ENCODE assay signal across 37 cellular contexts in genomic region chrX:111597967-111598366, GRCh38.
"Had no signal": no experiment of that assay in that cellular context is flagged by ENCODE, and none has a peak within 500 bp of the region (broad histone marks: within the 10 kb centered on the region; RNA-seq: fewer than 3 reads in every experiment).

No MANE protein-coding gene starts in this region.

- H3K9me3 ChIP-seq: ascending aorta, body of pancreas, breast epithelium had no signal

- H3K27me3 Mint-ChIP-seq: activated CD8-positive, alpha-beta memory T cell treated with anti-CD3 and anti-CD28 coated beads, Interleukin-2, amount 10 ng/mL, durations not matched to agents 7 days and 5 days; activated naive CD4-positive, alpha-beta T cell treated with anti-CD3 and anti-CD28 coated beads, Interleukin-2, amount 10 ng/mL, durations not matched to agents 7 days and 5 days; activated naive CD8-positive, alpha-beta T cell treated with anti-CD3 and anti-CD28 coated beads, Interleukin-2, amount 10 ng/mL, durations not matched to agents 7 days and 5 days had no signal

- H3K4me3 ChIP-seq: ascending aorta, body of pancreas, breast epithelium had no signal

- H3K4me1 ChIP-seq: ascending aorta, body of pancreas, breast epithelium had no signal

- H3K27me3 ChIP-seq: ascending aorta, body of pancreas, brain microvascular endothelial cell had no signal

- H3K36me3 ChIP-seq: ascending aorta, brain microvascular endothelial cell, breast epithelium, WERI-Rb-1 had no signal

- H3K4me3 Mint-ChIP-seq: activated CD4-positive, alpha-beta memory T cell treated with anti-CD3 and anti-CD28 coated beads, Interleukin-2, amount 10 ng/mL, durations not matched to agents 7 days and 5 days; activated CD4-positive, alpha-beta T cell treated with anti-CD3 and anti-CD28 coated beads for 36 hours; activated CD4-positive, alpha-beta T cell treated with anti-CD3 and anti-CD28 coated beads, Interleukin-2, amount 10 ng/mL, durations not matched to agents 7 days and 5 days; activated CD8-positive, alpha-beta memory T cell treated with anti-CD3 and anti-CD28 coated beads, Interleukin-2, amount 10 ng/mL, durations not matched to agents 7 days and 5 days; activated CD8-positive, alpha-beta T cell treated with anti-CD3 and anti-CD28 coated beads, Interleukin-2, amount 10 ng/mL, durations not matched to agents 7 days and 5 days; activated naive CD4-positive, alpha-beta T cell treated with anti-CD3 and anti-CD28 coated beads, Interleukin-2, amount 10 ng/mL, durations not matched to agents 7 days and 5 days; activated naive CD4-positive, alpha-beta T cell treated with anti-CD3 and anti-CD28 coated beads, Interleukin-2, amount 50 U/mL, for 24 hours; activated naive CD8-positive, alpha-beta T cell; activated naive CD8-positive, alpha-beta T cell treated with anti-CD3 and anti-CD28 coated beads, Interleukin-2, amount 10 ng/mL, durations not matched to agents 7 days and 5 days; activated naive CD8-positive, alpha-beta T cell treated with anti-CD3 and anti-CD28 coated beads, Interleukin-2, amount 50 U/mL, for 24 hours; activated T-cell treated with anti-CD3 and anti-CD28 coated beads, Interleukin-2, amount 50 U/mL, for 24 hours; T-helper 1 cell treated with Interleukin-12 subunit alpha and Interleukin-12 subunit beta and Interleukin-4 antibody, amounts not matched to agents 30 μg/mL and 1 μg/mL, for 36 hours; T-helper 2 cell treated with Interferon-gamma antibody and Interleukin-4, amounts not matched to agents 5 μg/mL and 100 μg/mL, for 36 hours; WTC11 had no signal

- H3K27ac Mint-ChIP-seq: activated CD4-positive, alpha-beta memory T cell treated with anti-CD3 and anti-CD28 coated beads, Interleukin-2, amount 10 ng/mL, durations not matched to agents 7 days and 5 days; activated CD4-positive, alpha-beta T cell treated with anti-CD3 and anti-CD28 coated beads for 36 hours; activated CD4-positive, alpha-beta T cell treated with anti-CD3 and anti-CD28 coated beads, Interleukin-2, amount 10 ng/mL, durations not matched to agents 7 days and 5 days; activated CD8-positive, alpha-beta memory T cell treated with anti-CD3 and anti-CD28 coated beads, Interleukin-2, amount 10 ng/mL, durations not matched to agents 7 days and 5 days; activated CD8-positive, alpha-beta T cell treated with anti-CD3 and anti-CD28 coated beads, Interleukin-2, amount 10 ng/mL, durations not matched to agents 7 days and 5 days; activated naive CD4-positive, alpha-beta T cell treated with anti-CD3 and anti-CD28 coated beads, Interleukin-2, amount 10 ng/mL, durations not matched to agents 7 days and 5 days; activated naive CD4-positive, alpha-beta T cell treated with anti-CD3 and anti-CD28 coated beads, Interleukin-2, amount 50 U/mL, for 24 hours; activated naive CD8-positive, alpha-beta T cell; activated naive CD8-positive, alpha-beta T cell treated with anti-CD3 and anti-CD28 coated beads, Interleukin-2, amount 10 ng/mL, durations not matched to agents 7 days and 5 days; activated naive CD8-positive, alpha-beta T cell treated with anti-CD3 and anti-CD28 coated beads, Interleukin-2, amount 50 U/mL, for 24 hours; activated T-cell treated with anti-CD3 and anti-CD28 coated beads, Interleukin-2, amount 50 U/mL, for 24 hours; activated T-helper 2 cell treated with anti-CD3 and anti-CD28 coated beads, Interferon-gamma antibody, Interleukin-2, Interleukin-4, amounts not matched to agents 10 μg/mL and 5 μg/mL and 100 μg/mL, durations not matched to agents 14 hours and 24 hours and 36 hours; T-helper 1 cell treated with Interleukin-12 subunit alpha and Interleukin-12 subunit beta and Interleukin-4 antibody, amounts not matched to agents 30 μg/mL and 1 μg/mL, for 36 hours; T-helper 2 cell treated with Interferon-gamma antibody and Interleukin-4, amounts not matched to agents 5 μg/mL and 100 μg/mL, for 36 hours; WTC11 had no signal

- H3K36me3 Mint-ChIP-seq: activated CD8-positive, alpha-beta memory T cell treated with anti-CD3 and anti-CD28 coated beads, Interleukin-2, amount 10 ng/mL, durations not matched to agents 7 days and 5 days; activated naive CD4-positive, alpha-beta T cell treated with anti-CD3 and anti-CD28 coated beads, Interleukin-2, amount 10 ng/mL, durations not matched to agents 7 days and 5 days; activated naive CD4-positive, alpha-beta T cell treated with anti-CD3 and anti-CD28 coated beads, Interleukin-2, amount 50 U/mL, for 24 hours; activated naive CD8-positive, alpha-beta T cell; activated naive CD8-positive, alpha-beta T cell treated with anti-CD3 and anti-CD28 coated beads, Interleukin-2, amount 10 ng/mL, durations not matched to agents 7 days and 5 days had no signal

- H3K9me3 Mint-ChIP-seq: activated CD4-positive, alpha-beta memory T cell treated with anti-CD3 and anti-CD28 coated beads, Interleukin-2, amount 10 ng/mL, durations not matched to agents 7 days and 5 days; activated CD4-positive, alpha-beta T cell treated with anti-CD3 and anti-CD28 coated beads, Interleukin-2, amount 10 ng/mL, durations not matched to agents 7 days and 5 days; activated naive CD4-positive, alpha-beta T cell treated with anti-CD3 and anti-CD28 coated beads, Interleukin-2, amount 10 ng/mL, durations not matched to agents 7 days and 5 days; activated naive CD4-positive, alpha-beta T cell treated with anti-CD3 and anti-CD28 coated beads, Interleukin-2, amount 50 U/mL, for 24 hours; activated naive CD8-positive, alpha-beta T cell treated with anti-CD3 and anti-CD28 coated beads, Interleukin-2, amount 10 ng/mL, durations not matched to agents 7 days and 5 days; activated naive CD8-positive, alpha-beta T cell treated with anti-CD3 and anti-CD28 coated beads, Interleukin-2, amount 50 U/mL, for 24 hours; activated T-cell treated with anti-CD3 and anti-CD28 coated beads, Interleukin-2, amount 50 U/mL, for 24 hours; activated T-helper 2 cell treated with anti-CD3 and anti-CD28 coated beads, Interferon-gamma antibody, Interleukin-2, Interleukin-4, amounts not matched to agents 10 μg/mL and 5 μg/mL and 100 μg/mL, durations not matched to agents 14 hours and 24 hours and 36 hours; T-helper 1 cell treated with Interleukin-12 subunit alpha and Interleukin-12 subunit beta and Interleukin-4 antibody, amounts not matched to agents 30 μg/mL and 1 μg/mL, for 36 hours; T-helper 2 cell treated with Interferon-gamma antibody and Interleukin-4, amounts not matched to agents 5 μg/mL and 100 μg/mL, for 36 hours; WTC11 had no signal

- H3K4me1 Mint-ChIP-seq: activated CD4-positive, alpha-beta memory T cell treated with anti-CD3 and anti-CD28 coated beads, Interleukin-2, amount 10 ng/mL, durations not matched to agents 7 days and 5 days; activated CD4-positive, alpha-beta T cell treated with anti-CD3 and anti-CD28 coated beads for 36 hours; activated CD4-positive, alpha-beta T cell treated with anti-CD3 and anti-CD28 coated beads, Interleukin-2, amount 10 ng/mL, durations not matched to agents 7 days and 5 days; activated CD8-positive, alpha-beta memory T cell treated with anti-CD3 and anti-CD28 coated beads, Interleukin-2, amount 10 ng/mL, durations not matched to agents 7 days and 5 days; activated naive CD4-positive, alpha-beta T cell treated with anti-CD3 and anti-CD28 coated beads, Interleukin-2, amount 10 ng/mL, durations not matched to agents 7 days and 5 days; activated naive CD4-positive, alpha-beta T cell treated with anti-CD3 and anti-CD28 coated beads, Interleukin-2, amount 50 U/mL, for 24 hours; activated naive CD8-positive, alpha-beta T cell treated with anti-CD3 and anti-CD28 coated beads, Interleukin-2, amount 10 ng/mL, durations not matched to agents 7 days and 5 days; activated naive CD8-positive, alpha-beta T cell treated with anti-CD3 and anti-CD28 coated beads, Interleukin-2, amount 50 U/mL, for 24 hours had no signal

- H3K27ac ChIP-seq: ascending aorta, body of pancreas, brain microvascular endothelial cell, breast epithelium, WERI-Rb-1 had no signal

- DNase-seq: activated CD4-positive, alpha-beta memory T cell treated with anti-CD3 and anti-CD28 coated beads, Interleukin-2, amount 10 ng/mL, durations not matched to agents 7 days and 5 days; activated CD4-positive, alpha-beta T cell treated with anti-CD3 and anti-CD28 coated beads for 1 hour; activated CD4-positive, alpha-beta T cell treated with anti-CD3 and anti-CD28 coated beads for 36 hours; activated CD4-positive, alpha-beta T cell treated with anti-CD3 and anti-CD28 coated beads for 48 hours; activated CD4-positive, alpha-beta T cell treated with anti-CD3 and anti-CD28 coated beads, Interleukin-2, amount 10 ng/mL, durations not matched to agents 7 days and 5 days; activated CD4-positive, alpha-beta T cell treated with anti-CD3 and anti-CD28 coated beads, Interleukin-2, amount 50 U/mL, for 48 hours; activated CD4-positive, CD25-positive, alpha-beta regulatory T cell; activated CD8-positive, alpha-beta memory T cell treated with anti-CD3 and anti-CD28 coated beads for 24 hours; activated CD8-positive, alpha-beta memory T cell treated with anti-CD3 and anti-CD28 coated beads, Interleukin-2, amount 10 ng/mL, durations not matched to agents 7 days and 5 days; activated CD8-positive, alpha-beta memory T cell treated with anti-CD3 and anti-CD28 coated beads, Interleukin-2, amount 50 U/mL, for 48 hours; activated CD8-positive, alpha-beta T cell treated with anti-CD3 and anti-CD28 coated beads, Interleukin-2, amount 10 ng/mL, durations not matched to agents 7 days and 5 days; activated effector memory CD4-positive, alpha-beta T cell treated with Interleukin-2 at 50 U/mL for 16 hours; activated gamma-delta T cell; activated naive CD4-positive, alpha-beta T cell treated with anti-CD3 and anti-CD28 coated beads, Interleukin-2, amount 10 ng/mL, durations not matched to agents 7 days and 5 days; activated naive CD4-positive, alpha-beta T cell treated with Interleukin-2 at 50 U/mL for 16 hours; activated naive CD8-positive, alpha-beta T cell treated with anti-CD3 and anti-CD28 coated beads, Interleukin-2, amount 10 ng/mL, durations not matched to agents 7 days and 5 days; activated naive CD8-positive, alpha-beta T cell treated with anti-CD3 and anti-CD28 coated beads, Interleukin-2, amount 50 U/mL, for 24 hours; activated T-cell treated with anti-CD3 and anti-CD28 coated beads, Interleukin-2, amount 50 U/mL, for 24 hours; activated T-cell treated with anti-CD3 and anti-CD28 coated beads, Interleukin-2, amount 50 U/mL, for 48 hours; amygdala; anterior cingulate cortex; body of pancreas; brain microvascular endothelial cell; central memory CD4-positive, alpha-beta T cell; T-helper 1 cell; T-helper 2 cell; T-helper 9 cell; WERI-Rb-1 had no signal

- ATAC-seq: activated CD4-positive, alpha-beta T cell treated with anti-CD3 and anti-CD28 coated beads for 36 hours; activated CD4-positive, CD25-positive, alpha-beta regulatory T cell treated with anti-CD3 and anti-CD28 coated beads, Interleukin-2, amount 50 U/mL, for 24 hours; activated CD8-positive, alpha-beta memory T cell treated with anti-CD3 and anti-CD28 coated beads, Interleukin-2, amount 10 ng/mL, durations not matched to agents 7 days and 5 days; activated CD8-positive, alpha-beta T cell treated with anti-CD3 and anti-CD28 coated beads, Interleukin-2, amount 10 ng/mL, durations not matched to agents 7 days and 5 days; activated naive CD8-positive, alpha-beta T cell treated with anti-CD3 and anti-CD28 coated beads, Interleukin-2, amount 50 U/mL, for 24 hours; body of pancreas; WTC11 had no signal
